8 cellular contexts compared by ENCODE assay signal in genomic region chr12:106248177-106248848, GRCh38. TPM values are rescaled to one million over a fixed set of nuclear protein-coding genes. Genes with fewer than 3 reads are reported as not detected.
DNase-seq lines count a peak whose midpoint lies in the region; ATAC-seq and TF ChIP-seq lines count a peak whose summit lies in the region.

No MANE protein-coding gene starts in this region.

- TF ChIP-seq CTCF in AG04450 (IDR thresholded peaks at IDR 0.05; ENCODE audit: low read depth, low read length) = no peak

- peak overlapping the region; percentile 93 for H3K27ac Mint-ChIP-seq in T-helper 17 cell

- ATAC-seq in GM18502 (IDR thresholded peaks at IDR 0.05; ENCODE audit: poor library complexity, unreplicated experiment) (peak; percentile 18), HG03066 (IDR thresholded peaks at IDR 0.05; ENCODE audit: low read depth, unreplicated experiment) (peak; percentile 12), T-helper 17 cell (peak; percentile 28)

- H3K36me3 Mint-ChIP-seq in T-helper 17 cell (ENCODE audit: low read depth) = no peaks in the 10 kb centered on the region

- H3K9me3 ChIP-seq in AG04450 (ENCODE audit: control insufficient read depth, insufficient read depth, low read length) (peaks cover 6% of the 10 kb centered on the region; the same call in 1 of the 2 replicates), T-helper 17 cell (ENCODE audit: control insufficient read depth, low read length, poor library complexity, severe bottlenecking) (no peaks in the 10 kb centered on the region)

- H3K4me1 Mint-ChIP-seq in T-helper 17 cell = peaks cover 20% of the 10 kb centered on the region

- POLR2A ChIA-PET in AG04450 (lab: Yijun Ruan, JAX) = interaction anchor here (0.6 to 1.7 kb wide), 7 partner anchors 11 to 110 kb away, joined by 3 to 8 read pairs (median 5); partner anchors contain the start of gene POLR3B

- H3K27me3 ChIP-seq in AG04450 (ENCODE audit: control insufficient read depth, insufficient read depth, low read length) = no peaks in the 10 kb centered on the region

- H3K27ac ChIP-seq in AG04450 (ENCODE audit: low read depth, low read length) = peak overlapping the region; percentile 94

- no peak for DNase-seq in AG04450 (ENCODE audit: low read depth, low spot score)
- DNase-seq in T-helper 17 cell = peak in 1 of 3 donors; percentile 10
- DNase-seq in dermis blood vessel endothelial cell = peak; percentile 71
- DNase-seq in left kidney (ENCODE audit: low read depth, low spot score) = peak; percentile 88
- DNase-seq in stimulated activated CD4-positive, alpha-beta T cell treated with anti-CD3 and anti-CD28 coated beads, Interleukin-1b, Interleukin-23, amount 100 ng/mL, for 48 hours = peak; percentile 24
- no peak for DNase-seq in KG1 (lab: John Stamatoyannopoulos, UW)

- peak overlapping the region; percentile 89 for H3K4me3 ChIP-seq in AG04450 (ENCODE audit: low read depth, low read length)

- H3K27me3 Mint-ChIP-seq in T-helper 17 cell = no peaks in the 10 kb centered on the region

- peak overlapping the region; percentile 88 for H3K4me3 Mint-ChIP-seq in T-helper 17 cell

- CTCF ChIA-PET in AG04450 (lab: Charles Lee) = interaction anchor here (0.6 kb wide), 1 partner anchor 38 kb away, joined by 3 read pairs; no protein-coding TSS in a partner anchor

RNA-seq across cellular contexts. Expression of gene CKAP4, which starts 0.5 kb away (rescaled TPM):
- 376 and 389 TPM in 2 replicates for polyA plus RNA-seq in AG04450 (2011; rRNA removed)
- polyA minus RNA-seq in AG04450 (2011; rRNA and poly(A)+ RNA removed) = 147 and 148 TPM in 2 replicates
- 10 to 100 TPM; 12.4 to 14.4 TPM for total RNA-seq in T-helper 17 cell
- 72.7 and 111 TPM in 2 replicates for total RNA-seq in dermis blood vessel endothelial cell

RNA-seq across cellular contexts. Expression of gene TCP11L2, which starts 54.2 kb away (rescaled TPM):
- 22.0 and 26.5 TPM in 2 replicates for polyA plus RNA-seq in AG04450 (2011; rRNA removed)
- 57.8 and 69.6 TPM in 2 replicates for polyA minus RNA-seq in AG04450 (2011; rRNA and poly(A)+ RNA removed)
- total RNA-seq in T-helper 17 cell (100 to 1,000 TPM; 134 to 148 TPM), dermis blood vessel endothelial cell (49.0 and 64.5 TPM in 2 replicates)

Comparison
In these comparisons a context has a peak if more than half of its experiments do, and no peak if none do; other contexts are left out.
1. DNase-seq: peak in dermis blood vessel endothelial cell (single experiment), left kidney (single experiment) and stimulated activated CD4-positive, alpha-beta T cell treated with anti-CD3 and anti-CD28 coated beads, Interleukin-1b, Interleukin-23, amount 100 ng/mL, for 48 hours (single experiment); none in AG04450 (single experiment) and KG1 (single experiment).
2. Peak in every context shown above with its lines, with median percentiles within 50 percentile points of each other: ATAC-seq.